In genomic region chr19:49876422-49877019, GRCh38 we compare ENCODE assay signal across 8 cellular contexts. TPM values are rescaled to one million over a fixed set of nuclear protein-coding genes. Genes with fewer than 3 reads are reported as not detected.
A peak's percentile ranks its signal among the peaks of the same experiment; 100 is the strongest.
DNase-seq lines count a peak whose midpoint lies in the region; ATAC-seq and TF ChIP-seq lines count a peak whose summit lies in the region.

No MANE protein-coding gene starts in this region.

- peak overlapping the region; percentile 97 for H2BK5ac ChIP-seq in IMR-90 (ENCODE audit: low read depth, low read length, poor library complexity, severe bottlenecking)

- H3K9ac ChIP-seq in IMR-90 (ENCODE audit: low read depth, low read length) (peak overlapping the region; percentile 97), muscle layer of colon (ENCODE audit: low read length) (peak overlapping the region; percentile 94)

- peaks cover 13% of the 10 kb centered on the region; the same call in 1 of the 2 replicates for H3K79me2 ChIP-seq in OCI-LY7 (ENCODE audit: insufficient read depth, low read depth, low read length)

- in situ Hi-C loops in IMR-90 (cut with MboI; ENCODE audit: low sequenced_read_pairs): no loop called here

- peak overlapping the region; percentile 99 for H2BK20ac ChIP-seq in IMR-90 (ENCODE audit: low read depth, low read length)

- TF ChIP-seq RAD21 in IMR-90 (IDR thresholded peaks at IDR 0.05; ENCODE audit: low read length): no peak

- H3K36me3 ChIP-seq in IMR-90 (ENCODE audit: control insufficient read depth, insufficient read depth, low read length) (peaks cover 18% of the 10 kb centered on the region; the same call in 1 of the 2 replicates), OCI-LY7 (ENCODE audit: insufficient read depth, low read length) (peaks cover 13% of the 10 kb centered on the region; the same call in 1 of the 2 replicates), esophagus (ENCODE audit: control insufficient read depth in 2 of 2, insufficient read depth in 2 of 2, low read length in 1 of 2) (peaks cover 13 to 26% of the 10 kb centered on the region in 2 donors), muscle layer of colon (ENCODE audit: insufficient read depth, low read length) (peaks cover 44% of the 10 kb centered on the region)

- H4K5ac ChIP-seq in IMR-90 (ENCODE audit: low read depth, low read length): peak overlapping the region; percentile 98

- H2AK5ac ChIP-seq in IMR-90 (ENCODE audit: low read depth, low read length): peak overlapping the region; percentile 97

- intact Hi-C loops in IMR-90 (cut with micrococcal nuclease) (loop anchor here (5.0 kb wide), 1 partner anchor 151 kb away; the partner anchor contains the start of genes VRK3 and ZNF473), OCI-LY7 (cut with micrococcal nuclease; ENCODE audit: unreplicated experiment) (loop anchor here (1.0 to 5.0 kb wide), 4 partner anchors 48 to 284 kb away; partner anchors contain the start of genes ATF5, FUZ, NUP62 and PRR12)

- POLR2A ChIA-PET in IMR-90 (lab: Charles Lee; ENCODE audit: unreplicated experiment) (interaction anchor here (0.6 to 1.3 kb wide), 2 partner anchors 12 kb away, joined by 6 to 9 read pairs; no protein-coding TSS in a partner anchor), OCI-LY7 (lab: Charles Lee) (interaction anchor here (0.5 to 1.4 kb wide), 4 partner anchors 9 to 52 kb away, joined by 3 read pairs; no protein-coding TSS in a partner anchor)

- dilution Hi-C loops in IMR-90 (cut with HindIII; ENCODE audit: low sequenced_read_pairs, unreplicated experiment): no loop called here

- BruUV-seq in IMR-90 (replicated peaks; lab: Mats Ljungman, UMichigan) (no TSS peak), OCI-LY7 (replicated peaks; lab: Mats Ljungman, UMichigan) (no TSS peak)

- peak overlapping the region; percentile 99 for H3K4ac ChIP-seq in IMR-90 (ENCODE audit: low read depth, low read length)

- H2AK9ac ChIP-seq in IMR-90 (replicated peaks; ENCODE audit: low read depth, low read length, poor library complexity): peak overlapping the region; percentile 100

- peak overlapping the region; percentile 97 to 99 for H4K8ac ChIP-seq in IMR-90 (ENCODE audit: low read depth in 2 of 2, low read length in 2 of 2)

- H3K9me1 ChIP-seq in IMR-90 (ENCODE audit: insufficient read depth, low read length): peaks cover 10% of the 10 kb centered on the region

- peak overlapping the region; percentile 100 for H3K14ac ChIP-seq in IMR-90 (replicated peaks; ENCODE audit: low read depth, low read length)

- H3K27me3 ChIP-seq in IMR-90 (ENCODE audit: control insufficient read depth, insufficient read depth, low read length) (no peaks in the 10 kb centered on the region), esophagus (ENCODE audit: control insufficient read depth in 1 of 2, insufficient read depth in 2 of 2, low read length in 2 of 2) (no peaks in the 10 kb centered on the region), muscle layer of colon (ENCODE audit: control insufficient read depth in 1 of 2, insufficient read depth in 2 of 2, low read length in 2 of 2) (no peaks in the 10 kb centered on the region)

- H3K4me3 ChIP-seq in IMR-90 (ENCODE audit: insufficient read depth, low read depth, low read length) (peak overlapping the region; percentile 63), OCI-LY7 (ENCODE audit: low read depth, low read length, poor library complexity, severe bottlenecking) (peak overlapping the region; percentile 90), esophagus (ENCODE audit: low read depth in 1 of 2, low read length in 2 of 2) (peak overlapping the region; percentile 94 to 96), muscle layer of colon (ENCODE audit: low read depth in 1 of 2, low read length in 2 of 2) (peak overlapping the region; percentile 54 to 94)

- ATAC-seq in GM21528 (IDR thresholded peaks at IDR 0.05; ENCODE audit: low FRiP score, unreplicated experiment) (peak; percentile 44), IMR-90 (ENCODE audit: low read depth) (peak; percentile 64)

- H2AFZ ChIP-seq in IMR-90 (replicated peaks; ENCODE audit: low read length, poor library complexity) (peak overlapping the region; percentile 99), OCI-LY7 (ENCODE audit: low read length) (peak overlapping the region; percentile 84)

- H3K9me3 ChIP-seq in IMR-90 (ENCODE audit: control insufficient read depth, insufficient read depth, low read length) (no peaks in the 10 kb centered on the region), OCI-LY7 (ENCODE audit: low read length) (no peaks in the 10 kb centered on the region), esophagus (ENCODE audit: control insufficient read depth in 2 of 2, insufficient read depth in 1 of 2, low read depth in 1 of 2, low read length in 1 of 2) (no peaks in the 10 kb centered on the region), muscle layer of colon (ENCODE audit: low read length) (no peaks in the 10 kb centered on the region)

- no peak for TF ChIP-seq POLR2A in IMR-90 (IDR thresholded peaks at IDR 0.05; ENCODE audit: low read depth, low read length)

- CTCF ChIA-PET in IMR-90 (lab: Yijun Ruan, JAX): no interaction called here
- CTCF ChIA-PET in OCI-LY7 (lab: Charles Lee; ENCODE audit: unreplicated experiment): no interaction called here

- no peaks in the 10 kb centered on the region for H3K9me2 ChIP-seq in OCI-LY7 (ENCODE audit: insufficient read depth, low read length)

- DNase-seq in DMS 273 treated with DMSO at 0.1 percent for 48 hours (lab: John Stamatoyannopoulos, UW): peak; percentile 96
- DNase-seq in IMR-90: peak; percentile 99
- DNase-seq in OCI-LY7 (ENCODE audit: low spot score): peak; percentile 99
- DNase-seq in activated T-cell treated with anti-CD3 and anti-CD28 coated beads for 4 hours: peak; percentile 94
- DNase-seq in stimulated activated CD8-positive, alpha-beta memory T cell treated with anti-CD3 and anti-CD28 coated beads, Interleukin-7, amount 100 ng/mL, for 24 hours (ENCODE audit: low read depth): peak; percentile 90

- H4K20me1 ChIP-seq in IMR-90 (ENCODE audit: insufficient read depth, low read length): no peaks in the 10 kb centered on the region; the same call in 1 of the 2 replicates
- no peaks in the 10 kb centered on the region for H4K20me1 ChIP-seq in OCI-LY7 (ENCODE audit: insufficient read depth, low read length)

- H3K4me2 ChIP-seq in IMR-90 (ENCODE audit: low read depth, low read length) (peak overlapping the region; percentile 99), OCI-LY7 (ENCODE audit: low read length) (peak overlapping the region; percentile 98)

- WGBS in IMR-90 (ENCODE audit: extremely low coverage in 2 of 2, insufficient read length in 1 of 2), 2 experiments: 0% methylated on average over 37 of the region's 46 CpGs; no CpG with 5 or more reads in 1 of the 2 experiments
- WGBS in esophagus, 2 donors: 0 to 1% methylated on average over 46 of the region's 46 CpGs

- peaks cover 7% of the 10 kb centered on the region for H3K4me1 ChIP-seq in IMR-90 (ENCODE audit: control insufficient read depth, insufficient read depth, low read length)
- H3K4me1 ChIP-seq in OCI-LY7 (ENCODE audit: insufficient read depth, low read length, poor library complexity, severe bottlenecking): peaks cover 28% of the 10 kb centered on the region
- peaks cover 2 to 11% of the 10 kb centered on the region in 2 donors for H3K4me1 ChIP-seq in esophagus (ENCODE audit: control insufficient read depth in 2 of 2, insufficient read depth in 2 of 2, low read length in 1 of 2)
- H3K4me1 ChIP-seq in muscle layer of colon (ENCODE audit: insufficient read depth, low read length): peaks cover 19% of the 10 kb centered on the region

- H2BK120ac ChIP-seq in IMR-90 (ENCODE audit: low read depth, low read length): peak overlapping the region; percentile 99

- H3K56ac ChIP-seq in IMR-90 (ENCODE audit: extremely low read depth, insufficient read depth, low read length): peak overlapping the region; percentile 99

- TF ChIP-seq CTCF in IMR-90 (conservative IDR thresholded peaks at IDR 0.05; ENCODE audit: low read depth, low read length): no peak
- no peak for TF ChIP-seq CTCF in OCI-LY7 (conservative IDR thresholded peaks at IDR 0.05; ENCODE audit: low read length)

- peak overlapping the region; percentile 99 for H4K91ac ChIP-seq in IMR-90 (ENCODE audit: insufficient read depth, low read depth, low read length)

- peaks cover 27 to 57% of the 10 kb centered on the region in 2 experiments for H3K79me1 ChIP-seq in IMR-90 (ENCODE audit: low read depth in 1 of 2, low read length in 2 of 2)

- H3K18ac ChIP-seq in IMR-90 (ENCODE audit: low read depth, low read length): peak overlapping the region; percentile 92

- H3K23ac ChIP-seq in IMR-90 (ENCODE audit: low read depth, low read length): peak overlapping the region; percentile 99

- H3K27ac ChIP-seq in IMR-90 (ENCODE audit: insufficient read depth, low read length): peak overlapping the region; percentile 97
- peak overlapping the region; percentile 80 for H3K27ac ChIP-seq in OCI-LY7 (ENCODE audit: low read depth, low read length, poor library complexity, severe bottlenecking)
- peak overlapping the region; percentile 97 to 100 for H3K27ac ChIP-seq in esophagus (ENCODE audit: low read depth in 2 of 2, low read length in 1 of 2)
- H3K27ac ChIP-seq in muscle layer of colon (ENCODE audit: low read depth, low read length): peak overlapping the region; percentile 99

- H2BK15ac ChIP-seq in IMR-90 (ENCODE audit: low read depth, low read length): peak overlapping the region; percentile 100

RNA-seq across cellular contexts. Expression of gene AKT1S1, which starts 0.6 kb away (rescaled TPM):
- total RNA-seq in IMR-90 (2012; rRNA removed) (3.6 and 5.0 TPM in 2 replicates), OCI-LY7 (2022) (19.8 and 21.2 TPM in 2 replicates)
- polyA plus RNA-seq in IMR-90 (2012; rRNA removed) (54.4 and 68.7 TPM in 2 replicates), esophagus (10 to 100 TPM; 33.8 to 46.9 TPM)
- 58.5 and 76.0 TPM in 2 replicates for polyA plus RNA-seq in IMR-90 (2012; cell fraction: cytosol; rRNA removed)
- 78.4 and 102 TPM in 2 replicates for polyA plus RNA-seq in IMR-90 (2012; cell fraction: nucleus; rRNA removed; ENCODE audit: low replicate concordance)
- total RNA-seq in OCI-LY7 (2014; rRNA removed; shearing (Covaris generic)): 7.3 TPM in 2 replicates

RNA-seq across cellular contexts. Expression of gene TBC1D17, which starts 1.0 kb away (rescaled TPM):
- total RNA-seq in IMR-90 (2012; rRNA removed): 1.1 and 1.4 TPM in 2 replicates
- 26.8 and 27.8 TPM in 2 replicates for polyA plus RNA-seq in IMR-90 (2012; rRNA removed)
- 18.6 and 33.5 TPM in 2 replicates for polyA plus RNA-seq in IMR-90 (2012; cell fraction: cytosol; rRNA removed)
- 40.7 and 82.6 TPM in 2 replicates for polyA plus RNA-seq in IMR-90 (2012; cell fraction: nucleus; rRNA removed; ENCODE audit: low replicate concordance)
- 7.9 and 8.0 TPM in 2 replicates for total RNA-seq in OCI-LY7 (2014; rRNA removed; shearing (Covaris generic))
- total RNA-seq in OCI-LY7 (2022): 24.0 and 31.1 TPM in 2 replicates
- polyA plus RNA-seq in esophagus: 10 to 100 TPM; 21.8 to 32.6 TPM

RNA-seq across cellular contexts. Expression of gene PNKP, which starts 9.1 kb away (rescaled TPM):
- total RNA-seq in IMR-90 (2012; rRNA removed): 10.6 and 14.2 TPM in 2 replicates
- 25.0 and 33.0 TPM in 2 replicates for polyA plus RNA-seq in IMR-90 (2012; rRNA removed)
- 16.7 and 18.1 TPM in 2 replicates for polyA plus RNA-seq in IMR-90 (2012; cell fraction: cytosol; rRNA removed)
- 171 and 356 TPM in 2 replicates for polyA plus RNA-seq in IMR-90 (2012; cell fraction: nucleus; rRNA removed; ENCODE audit: low replicate concordance)
- total RNA-seq in OCI-LY7 (2014; rRNA removed; shearing (Covaris generic)): 65.4 and 90.9 TPM in 2 replicates
- 118 and 140 TPM in 2 replicates for total RNA-seq in OCI-LY7 (2022)
- 10 to 100 TPM; 27.5 to 65.1 TPM for polyA plus RNA-seq in esophagus

RNA-seq across cellular contexts. Expression of gene IL4I1, which starts 20.2 kb away (rescaled TPM):
- total RNA-seq in IMR-90 (2012; rRNA removed) (under 0.01 and 0.36 TPM in 2 replicates), OCI-LY7 (2022) (1.7 and 1.8 TPM in 2 replicates)
- polyA plus RNA-seq in IMR-90 (2012; rRNA removed) (0.27 and 0.31 TPM in 2 replicates), esophagus (under 1 TPM; 0.18 to 0.45 TPM)
- polyA plus RNA-seq in IMR-90 (2012; cell fraction: cytosol; rRNA removed): 0.29 and 0.48 TPM in 2 replicates
- polyA plus RNA-seq in IMR-90 (2012; cell fraction: nucleus; rRNA removed; ENCODE audit: low replicate concordance): 0.24 and 0.60 TPM in 2 replicates
- total RNA-seq in OCI-LY7 (2014; rRNA removed; shearing (Covaris generic)): 0.25 and 0.39 TPM in 2 replicates

RNA-seq across cellular contexts. Expression of gene PTOV1, which starts 25.6 kb away (rescaled TPM):
- total RNA-seq in IMR-90 (2012; rRNA removed): 34.4 and 36.1 TPM in 2 replicates
- polyA plus RNA-seq in IMR-90 (2012; rRNA removed): 106 and 107 TPM in 2 replicates
- 63.8 and 170 TPM in 2 replicates for polyA plus RNA-seq in IMR-90 (2012; cell fraction: cytosol; rRNA removed)
- 249 and 529 TPM in 2 replicates for polyA plus RNA-seq in IMR-90 (2012; cell fraction: nucleus; rRNA removed; ENCODE audit: low replicate concordance)
- 101 and 124 TPM in 2 replicates for total RNA-seq in OCI-LY7 (2014; rRNA removed; shearing (Covaris generic))
- total RNA-seq in OCI-LY7 (2022): 105 and 114 TPM in 2 replicates
- polyA plus RNA-seq in esophagus: 10 to 100 TPM; 59.1 to 92.8 TPM

Comparison
In these comparisons a context has a peak if more than half of its experiments do, and no peak if none do; other contexts are left out.
1. Peak in every context shown above with its lines: DNase-seq, ATAC-seq, H3K4me3 ChIP-seq and H3K27ac ChIP-seq.